10 cellular contexts compared by ENCODE assay signal in genomic region chr4:42281324-42282020, GRCh38.
DNase-seq lines count a peak whose midpoint lies in the region; ATAC-seq and TF ChIP-seq lines count a peak whose summit lies in the region.
"Had no signal": no experiment of that assay in that cellular context is flagged by ENCODE, and none has a peak within 500 bp of the region (broad histone marks: within the 10 kb centered on the region; RNA-seq: fewer than 3 reads in every experiment).

No MANE protein-coding gene starts in this region.

- H3K4me3 ChIP-seq in KMS-11 (IDR thresholded peaks at IDR 0.05; ENCODE audit: insufficient read depth, low read depth, low read length): no peak overlapping the region
- H3K4me3 ChIP-seq: HAP-1 had no signal

- no peak overlapping the region for H3K27ac ChIP-seq in KMS-11

- H3K27me3 ChIP-seq in KMS-11 (ENCODE audit: insufficient read depth, low read depth): no peaks in the 10 kb centered on the region

- no peaks in the 10 kb centered on the region for H3K36me3 ChIP-seq in KMS-11 (ENCODE audit: insufficient read depth)
- H3K36me3 ChIP-seq: HAP-1 had no signal

- H3K27me3 Mint-ChIP-seq in activated T-cell treated with anti-CD3 and anti-CD28 coated beads, Interleukin-2, amount 50 U/mL, for 4 hours (ENCODE audit: low read depth): peaks cover 15% of the 10 kb centered on the region
- H3K27me3 Mint-ChIP-seq in stimulated activated memory B cell treated with anti-CD40 and anti-IgM and Interleukin-4, amounts not matched to agents 10 μg/mL and 1 μg/mL and 100 μg/mL, for 72 hours: peaks cover 47% of the 10 kb centered on the region

- peak overlapping the region; percentile 51 for H3K4me2 ChIP-seq in KMS-11

- no peaks in the 10 kb centered on the region for H3K36me3 Mint-ChIP-seq in activated T-cell treated with anti-CD3 and anti-CD28 coated beads, Interleukin-2, amount 50 U/mL, for 4 hours (ENCODE audit: insufficient read depth)
- H3K36me3 Mint-ChIP-seq in stimulated activated memory B cell treated with anti-CD40 and anti-IgM and Interleukin-4, amounts not matched to agents 10 μg/mL and 1 μg/mL and 100 μg/mL, for 72 hours: no peaks in the 10 kb centered on the region

- no peaks in the 10 kb centered on the region for H3K79me2 ChIP-seq in KMS-11 (ENCODE audit: insufficient read depth, low read depth)

- peaks cover 6% of the 10 kb centered on the region for H3K4me1 Mint-ChIP-seq in activated T-cell treated with anti-CD3 and anti-CD28 coated beads, Interleukin-2, amount 50 U/mL, for 4 hours (ENCODE audit: low read depth)
- H3K4me1 Mint-ChIP-seq in stimulated activated memory B cell treated with anti-CD40 and anti-IgM and Interleukin-4, amounts not matched to agents 10 μg/mL and 1 μg/mL and 100 μg/mL, for 72 hours: peaks cover 23% of the 10 kb centered on the region

- H3K27ac Mint-ChIP-seq in stimulated activated memory B cell treated with anti-CD40 and anti-IgM and Interleukin-4, amounts not matched to agents 10 μg/mL and 1 μg/mL and 100 μg/mL, for 72 hours: no peak overlapping the region

- peaks cover 14% of the 10 kb centered on the region for H3K4me1 ChIP-seq in KMS-11 (ENCODE audit: low read depth, poor library complexity, severe bottlenecking)

- peak overlapping the region; percentile 52 for H2AFZ ChIP-seq in KMS-11 (ENCODE audit: low read depth)

- no peak overlapping the region for H3K4me3 Mint-ChIP-seq in activated T-cell treated with anti-CD3 and anti-CD28 coated beads, Interleukin-2, amount 50 U/mL, for 4 hours
- peak overlapping the region; percentile 8 for H3K4me3 Mint-ChIP-seq in stimulated activated memory B cell treated with anti-CD40 and anti-IgM and Interleukin-4, amounts not matched to agents 10 μg/mL and 1 μg/mL and 100 μg/mL, for 72 hours

- ATAC-seq in activated T-cell treated with anti-CD3 and anti-CD28 coated beads, Interleukin-2, amount 50 U/mL, for 4 hours: peak; percentile 16 to 21
- peak; percentile 69 for ATAC-seq in HG02642 (IDR thresholded peaks at IDR 0.05; ENCODE audit: poor library complexity, unreplicated experiment)
- peak; percentile 68 for ATAC-seq in stimulated activated memory B cell treated with anti-CD40 and anti-IgM and Interleukin-4, amounts not matched to agents 10 μg/mL and 1 μg/mL and 100 μg/mL, for 72 hours

- no peaks in the 10 kb centered on the region for H3K9me3 Mint-ChIP-seq in activated T-cell treated with anti-CD3 and anti-CD28 coated beads, Interleukin-2, amount 50 U/mL, for 4 hours
- no peaks in the 10 kb centered on the region for H3K9me3 Mint-ChIP-seq in stimulated activated memory B cell treated with anti-CD40 and anti-IgM and Interleukin-4, amounts not matched to agents 10 μg/mL and 1 μg/mL and 100 μg/mL, for 72 hours

- TF ChIP-seq CTCF in KMS-11 (conservative IDR thresholded peaks at IDR 0.05; ENCODE audit: low read depth, low read length): no peak

- no peak overlapping the region for H3K9ac ChIP-seq in KMS-11

- no peak for DNase-seq in activated T-cell treated with anti-CD3 and anti-CD28 coated beads, Interleukin-2, amount 50 U/mL, for 4 hours
- DNase-seq in activated T-cell treated with anti-CD3 and anti-CD28 coated beads for 4 hours: no peak
- no peak for DNase-seq in NCI-H69 (lab: John Stamatoyannopoulos, UW)
- no peak for DNase-seq in globus pallidus (ENCODE audit: low spot score)
- DNase-seq in dermis blood vessel endothelial cell: no peak
- DNase-seq: activated CD8-positive, alpha-beta memory T cell treated with anti-CD3 and anti-CD28 coated beads, Interleukin-2, amount 50 U/mL, for 4 hours had no signal

- no peaks in the 10 kb centered on the region for H4K20me1 ChIP-seq in KMS-11 (ENCODE audit: insufficient read depth)

Comparison
In these comparisons a context has a peak if more than half of its experiments do, and no peak if none do; other contexts are left out.
1. ATAC-seq: peak in every context shown above with its lines; median percentile 69 in HG02642; 68 in stimulated activated memory B cell treated with anti-CD40 and anti-IgM and Interleukin-4, amounts not matched to agents 10 μg/mL and 1 μg/mL and 100 μg/mL, for 72 hours; 18 in activated T-cell treated with anti-CD3 and anti-CD28 coated beads, Interleukin-2, amount 50 U/mL, for 4 hours.